ENCODE assay signal across 8 cellular contexts in the genomic region with DNA sequence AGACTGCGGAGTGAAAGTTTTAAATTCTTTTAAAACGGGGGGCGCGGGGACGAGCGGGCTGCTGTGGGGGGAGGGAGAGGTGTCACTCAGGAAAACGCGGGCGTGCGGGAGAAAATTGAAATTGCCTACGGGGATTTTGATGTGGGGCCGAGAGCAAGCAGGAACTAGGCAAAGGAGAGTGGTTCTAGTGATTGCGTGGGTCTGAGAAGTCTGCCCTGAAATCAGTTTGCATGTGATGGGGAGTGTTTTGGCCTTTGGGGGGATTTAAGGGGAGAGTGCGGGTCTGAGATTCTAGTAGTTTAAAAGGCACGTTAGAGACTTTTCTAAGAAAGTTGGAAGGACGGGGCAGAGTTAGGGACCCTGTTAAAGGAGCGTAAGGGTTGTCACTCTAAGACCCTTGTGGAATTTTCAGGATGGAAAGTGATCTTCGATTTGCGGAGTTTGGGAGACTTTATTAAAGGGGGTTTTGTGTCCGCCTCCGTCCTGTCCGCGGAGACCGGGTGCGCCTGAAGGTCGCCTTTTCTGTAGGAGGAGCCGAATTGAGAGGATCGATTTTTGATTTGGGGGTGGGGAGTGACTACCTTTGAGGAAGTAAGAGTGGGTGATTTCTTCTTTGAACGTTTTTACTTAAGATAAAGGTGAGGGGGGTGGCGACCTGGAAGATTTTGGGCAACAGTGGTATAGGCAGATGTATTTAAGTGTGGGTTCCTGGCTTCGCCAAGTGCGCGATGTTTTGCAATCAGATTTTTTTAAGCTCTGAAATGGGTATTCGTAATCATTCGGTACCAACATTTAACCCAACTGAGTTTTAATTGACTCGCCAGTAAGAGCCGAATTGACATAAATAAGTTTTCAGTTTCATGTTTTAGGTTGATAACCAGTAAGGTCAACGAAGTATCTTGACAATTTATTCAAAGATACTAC. TPM values are rescaled to one million over a fixed set of nuclear protein-coding genes. Genes with fewer than 3 reads are reported as not detected.
DNase-seq lines count a peak whose midpoint lies in the region; ATAC-seq lines count a peak whose summit lies in the region.

No MANE protein-coding gene starts in this region.

- ATAC-seq in HG02571 (IDR thresholded peaks at IDR 0.05; ENCODE audit: unreplicated experiment) = peak; percentile 13

- peak; percentile 6 for DNase-seq in Daoy (ENCODE audit: low read depth)
- DNase-seq in NOMO-1 treated with DMSO at 0.1 percent for 48 hours (lab: John Stamatoyannopoulos, UW; ENCODE audit: unreplicated experiment) = peak; percentile 55
- peak; percentile 11 for DNase-seq in iPS-NIHi11 (ENCODE audit: low spot score)
- DNase-seq in stimulated activated CD4-positive, alpha-beta T cell treated with anti-CD3 and anti-CD28 coated beads, Interleukin-4, amount 100 ng/mL, for 24 hours = peak; percentile 44
- DNase-seq in H4 (ENCODE audit: low spot score) = no peak
- DNase-seq in NCI-H128 (lab: John Stamatoyannopoulos, UW; ENCODE audit: unreplicated experiment) = no peak

- WGBS in adipose tissue, 3 donors = 0 to 1% (median 1%) methylated on average over 38 of the region's 38 CpGs

- peak overlapping the region; percentile 43 for H3K27ac ChIP-seq in adipose tissue (ENCODE audit: low read depth, low read length)

RNA-seq across cellular contexts. Expression of a gene that starts 1.1 kb away (rescaled TPM):
- total RNA-seq in Daoy (2014; rRNA removed; shearing (Covaris generic)) = 27.7 and 33.1 TPM in 2 replicates
- 10 to 100 TPM in 1 of 3 donors, 1 to 10 TPM in 2; 6.3 to 15.6 (median 9.5) TPM for polyA plus RNA-seq in adipose tissue
- 18.1 and 18.6 TPM in 2 replicates for total RNA-seq in H4 (2014; rRNA removed; shearing (Covaris generic))

RNA-seq across cellular contexts. Expression of a gene that starts 56.4 kb away (rescaled TPM):
- total RNA-seq in Daoy (2014; rRNA removed; shearing (Covaris generic)) = 69.9 and 70.3 TPM in 2 replicates
- polyA plus RNA-seq in adipose tissue = 10 to 100 TPM; 22.3 to 54.4 (median 40.2) TPM
- total RNA-seq in H4 (2014; rRNA removed; shearing (Covaris generic)) = 105 and 111 TPM in 2 replicates

Comparison
In these comparisons a context has a peak if more than half of its experiments do, and no peak if none do; other contexts are left out.
1. DNase-seq: peak in Daoy (single experiment), NOMO-1 treated with DMSO at 0.1 percent for 48 hours (single experiment), iPS-NIHi11 (single experiment) and stimulated activated CD4-positive, alpha-beta T cell treated with anti-CD3 and anti-CD28 coated beads, Interleukin-4, amount 100 ng/mL, for 24 hours (single experiment); none in H4 (single experiment) and NCI-H128 (single experiment).